Comparison of ENCODE assay signal across 25 cellular contexts in the genomic region with DNA sequence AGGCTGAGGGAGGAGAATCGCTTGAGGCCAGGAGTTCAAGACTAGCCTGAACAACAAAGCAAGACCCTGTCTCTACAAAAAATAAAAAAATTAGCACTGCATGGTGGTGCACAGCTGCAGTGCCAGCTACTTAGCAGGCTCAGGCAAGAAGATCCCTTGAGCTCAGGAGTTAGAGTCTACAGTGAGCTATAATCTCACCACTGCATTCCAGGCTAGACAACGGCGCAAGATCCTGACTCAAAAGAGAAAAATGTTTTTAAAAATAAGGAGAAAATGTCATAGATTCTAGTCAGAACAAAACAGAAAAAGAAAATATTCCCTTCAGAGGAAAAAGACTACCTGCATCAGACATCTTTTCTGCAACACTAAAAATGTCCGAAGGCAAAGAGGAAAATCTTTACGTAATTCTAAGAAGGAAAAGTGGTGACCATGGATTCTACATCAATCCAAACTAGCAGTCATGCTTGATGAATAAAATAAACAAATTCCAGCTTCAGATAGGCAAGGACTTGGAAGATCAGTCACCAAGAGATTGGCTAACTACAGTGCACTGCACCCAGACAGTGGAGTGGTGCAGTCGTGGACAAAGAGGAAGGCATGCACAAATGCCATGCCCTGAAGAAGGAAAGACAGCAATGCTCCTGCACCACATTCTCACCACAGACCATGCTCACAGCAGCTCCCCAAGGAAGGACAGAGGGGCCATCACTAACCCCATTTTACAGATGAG. TPM values are rescaled to one million over a fixed set of nuclear protein-coding genes. Genes with fewer than 3 reads are reported as not detected.
A peak's percentile ranks its signal among the peaks of the same experiment; 100 is the strongest.
DNase-seq lines count a peak whose midpoint lies in the region; ATAC-seq and TF ChIP-seq lines count a peak whose summit lies in the region.
"Had no signal": no experiment of that assay in that cellular context is flagged by ENCODE, and none has a peak within 500 bp of the region (broad histone marks: within the 10 kb centered on the region; RNA-seq: fewer than 3 reads in every experiment).

No MANE protein-coding gene starts in this region.

- TF ChIP-seq POLR2A in lower leg skin (IDR thresholded peaks at IDR 0.05), result no peak

- intact Hi-C loops in lower leg skin (cut with DNase I; ENCODE audit: low total_unique reads), result no loop called here

- H3K27ac ChIP-seq in VCaP, result peak overlapping the region; percentile 80; the same call in 1 of the 2 replicates
- H3K27ac ChIP-seq: hepatocyte, KMS-11, uterus had no signal

- no peak overlapping the region for H3K4me3 ChIP-seq in retinal pigment epithelial cell (ENCODE audit: low read length)
- no peak overlapping the region for H3K4me3 ChIP-seq in lower leg skin (ENCODE audit: low read depth, poor library complexity, severe bottlenecking)
- H3K4me3 ChIP-seq: hepatocyte, lung, uterus had no signal

- DNase-seq in EH (ENCODE audit: low read depth), result peak; percentile 79
- DNase-seq in fibroblast of peridontal ligament (ENCODE audit: extremely low read depth), result peak; percentile 54
- peak; percentile 22 for DNase-seq in retinal pigment epithelial cell (ENCODE audit: low read depth)
- DNase-seq in NK-92 (lab: John Stamatoyannopoulos, UW; ENCODE audit: unreplicated experiment), result no peak
- DNase-seq in lower leg skin (ENCODE audit: low spot score in 2 of 2), result no peak
- DNase-seq: ACHN; activated CD4-positive, alpha-beta T cell treated with anti-CD3 and anti-CD28 coated beads, Interleukin-2, amount 50 U/mL, for 4 hours; activated gamma-delta T cell treated with Interleukin-2 at 50 U/mL for 16 hours; amygdala; CD4-positive, CD25-positive, alpha-beta regulatory T cell; GF-D8; GOT3; MV-4-11; NCI-H1694 treated with DMSO at 0.1 percent for 48 hours; NCI-H2227 treated with DMSO at 0.1 percent for 48 hours; nucleus accumbens; stimulated activated CD8-positive, alpha-beta memory T cell treated with anti-CD3 and anti-CD28 coated beads, Interleukin-4, amount 100 ng/mL, for 48 hours; T-helper 17 cell; uterus had no signal

- 89 to 91% methylated on average over 6 of the region's 6 CpGs for WGBS in lower leg skin, 2 donors

- ATAC-seq in GM18909 (IDR thresholded peaks at IDR 0.05; ENCODE audit: poor library complexity, unreplicated experiment) (no peak), GM18858 (IDR thresholded peaks at IDR 0.05; ENCODE audit: unreplicated experiment) (no peak)
- ATAC-seq: T-helper 17 cell had no signal

- TF ChIP-seq CTCF in VCaP (conservative IDR thresholded peaks at IDR 0.05), result no peak
- no peak for TF ChIP-seq CTCF in retinal pigment epithelial cell (conservative IDR thresholded peaks at IDR 0.05; ENCODE audit: low read depth, low read length)
- no peak for TF ChIP-seq CTCF in lower leg skin (IDR thresholded peaks at IDR 0.05)

RNA-seq across cellular contexts. Expression of gene ERCC6, which starts 54.3 kb away (rescaled TPM):
- 10 to 100 TPM; 22.7 to 29.7 (median 23.6) TPM for total RNA-seq in lower leg skin

Comparison
In these comparisons a context has a peak if more than half of its experiments do, and no peak if none do; other contexts are left out.
1. DNase-seq: peak in EH (single experiment), fibroblast of peridontal ligament (single experiment) and retinal pigment epithelial cell (single experiment); none in NK-92 (single experiment) and lower leg skin (0 of 2).